ENCODE assay signal across 28 cellular contexts in the genomic region with DNA sequence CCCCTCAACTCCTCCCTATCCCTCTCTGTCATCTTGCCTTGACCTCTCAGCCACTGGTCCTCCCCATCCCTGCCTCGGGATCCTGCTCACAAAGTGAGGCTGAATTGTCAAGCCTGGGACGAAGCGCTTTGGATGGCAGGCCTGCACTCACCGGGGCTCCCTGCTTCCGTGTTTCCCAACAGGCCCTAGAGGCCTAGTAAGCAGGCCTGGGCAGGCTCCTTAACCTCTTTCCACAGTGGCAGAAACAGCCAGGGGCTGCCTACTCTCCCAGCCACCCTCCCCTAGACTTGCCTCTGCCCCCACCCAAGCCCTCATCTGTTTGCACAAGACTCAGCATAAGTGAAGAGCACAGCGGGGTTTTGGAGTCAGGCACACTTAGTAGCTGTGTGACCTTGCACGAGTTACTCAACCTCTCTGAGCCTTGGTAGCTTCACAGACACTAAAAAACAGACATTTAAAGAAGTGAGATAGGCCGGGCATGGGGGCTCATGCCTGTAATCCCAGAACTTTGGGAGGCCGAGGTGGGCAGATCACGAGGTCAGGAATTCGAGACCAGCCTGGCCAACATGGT. TPM values are rescaled to one million over a fixed set of nuclear protein-coding genes. Genes with fewer than 3 reads are reported as not detected.
DNase-seq lines count a peak whose midpoint lies in the region; ATAC-seq, FAIRE-seq and TF ChIP-seq lines count a peak whose summit lies in the region.
"Had no signal": no experiment of that assay in that cellular context is flagged by ENCODE, and none has a peak within 500 bp of the region (broad histone marks: within the 10 kb centered on the region; RNA-seq: fewer than 3 reads in every experiment).

No MANE protein-coding gene starts in this region.

- CTCF ChIA-PET in A549 (lab: Yijun Ruan, JAX), result interaction anchor here (0.9 to 3.4 kb wide), 10 partner anchors 8 to 211 kb away, joined by 3 to 18 read pairs (median 4); a partner anchor contains a TSS

- H3K4me1 ChIP-seq in A549, result peaks cover under 1% of the 10 kb centered on the region; the same call in 1 of the 3 replicates
- H3K4me1 ChIP-seq in RWPE2 (ENCODE audit: insufficient read depth, poor library complexity, severe bottlenecking), result no peaks in the 10 kb centered on the region
- peaks cover 5 to 12% of the 10 kb centered on the region in 2 donors for H3K4me1 ChIP-seq in esophagus (ENCODE audit: control insufficient read depth in 2 of 2, insufficient read depth in 2 of 2, low read length in 1 of 2)
- H3K4me1 ChIP-seq in osteoblast (ENCODE audit: insufficient read depth, low read length), result no peaks in the 10 kb centered on the region
- H3K4me1 ChIP-seq: SJSA1 had no signal

- H3K9me3 ChIP-seq in A549 (no peaks in the 10 kb centered on the region), RWPE2 (ENCODE audit: severe bottlenecking) (no peaks in the 10 kb centered on the region), esophagus (ENCODE audit: control insufficient read depth in 2 of 2, insufficient read depth in 1 of 2, low read depth in 1 of 2, low read length in 1 of 2) (no peaks in the 10 kb centered on the region), osteoblast (ENCODE audit: low read depth, low read length) (no peaks in the 10 kb centered on the region)
- H3K9me3 ChIP-seq: BLaER1 treated with 17β-estradiol and CSF1 and Interleukin-3, amounts not matched to agents 10 nM and 100 nM; SJSA1 had no signal

- 70% methylated on average over 11 of the region's 11 CpGs for WGBS in A549 (ENCODE audit: missing lambda C conversion rate)
- WGBS in esophagus, 2 donors, result 59 to 64% methylated on average over 11 of the region's 11 CpGs

- POLR2A ChIA-PET in A549 (lab: Yijun Ruan, JAX), result interaction anchor here (0.9 to 2.3 kb wide), 3 partner anchors 26 to 114 kb away, joined by 3 to 10 read pairs (median 3); a partner anchor contains a TSS

- H3K4me2 ChIP-seq in A549 (no peak overlapping the region), osteoblast (ENCODE audit: insufficient read depth, low read length) (no peak overlapping the region)
- H3K4me2 ChIP-seq: BLaER1 treated with 17β-estradiol and CSF1 and Interleukin-3, amounts not matched to agents 10 nM and 100 nM had no signal

- no peak for FAIRE-seq in A549 (lab: Jason Lieb, UNC)
- FAIRE-seq: A204.1 had no signal

- H3K36me3 ChIP-seq in RWPE2 (ENCODE audit: low read depth) (no peaks in the 10 kb centered on the region), esophagus (ENCODE audit: control insufficient read depth in 2 of 2, insufficient read depth in 2 of 2, low read length in 1 of 2) (no peaks in the 10 kb centered on the region), osteoblast (ENCODE audit: insufficient read depth, low read length) (no peaks in the 10 kb centered on the region)
- H3K36me3 ChIP-seq: BLaER1 treated with 17β-estradiol and CSF1 and Interleukin-3, amounts not matched to agents 10 nM and 100 nM; SJSA1 had no signal

- H4K20me1 ChIP-seq in osteoblast (ENCODE audit: insufficient read depth, low read length), result no peaks in the 10 kb centered on the region
- H4K20me1 ChIP-seq: BLaER1 treated with 17β-estradiol and CSF1 and Interleukin-3, amounts not matched to agents 10 nM and 100 nM had no signal

- H3K27me3 ChIP-seq in RWPE2 (ENCODE audit: insufficient read depth, poor library complexity, severe bottlenecking), result peaks cover 28% of the 10 kb centered on the region
- H3K27me3 ChIP-seq in esophagus (ENCODE audit: control insufficient read depth in 1 of 2, insufficient read depth in 2 of 2, low read length in 2 of 2), result peaks cover 0 to 3% of the 10 kb centered on the region in 2 donors
- H3K27me3 ChIP-seq in osteoblast (ENCODE audit: insufficient read depth, low read length), result peaks cover 46% of the 10 kb centered on the region

- H3K79me2 ChIP-seq in osteoblast (ENCODE audit: insufficient read depth, low read length), result no peaks in the 10 kb centered on the region

- H3K4me3 ChIP-seq in A549, result no peak overlapping the region
- H3K4me3 ChIP-seq in RWPE2 (ENCODE audit: severe bottlenecking), result no peak overlapping the region
- H3K4me3 ChIP-seq in esophagus (ENCODE audit: low read depth in 1 of 2, low read length in 2 of 2), result no peak overlapping the region
- no peak overlapping the region for H3K4me3 ChIP-seq in osteoblast (ENCODE audit: insufficient read depth, low read length)
- H3K4me3 ChIP-seq: BLaER1 treated with 17β-estradiol and CSF1 and Interleukin-3, amounts not matched to agents 10 nM and 100 nM; GM23248; SJSA1 had no signal

- TF ChIP-seq POLR2A in A549 (IDR thresholded peaks at IDR 0.05; ENCODE audit: low read length), result no peak

- no peak for TF ChIP-seq EP300 in A549 (IDR thresholded peaks at IDR 0.05)

- DNase-seq in A549 (ENCODE audit: low read depth in 1 of 2, low spot score in 1 of 2), result no peak
- DNase-seq in RWPE2 (ENCODE audit: low spot score), result peak; percentile 58
- peak; percentile 58 for DNase-seq in osteoblast (ENCODE audit: insufficient read length, low spot score, missing footprints)
- no peak for DNase-seq in A172 (ENCODE audit: low spot score)
- DNase-seq in HuH-7.5 (ENCODE audit: low spot score), result no peak
- DNase-seq: AML-193; CD4-positive, alpha-beta T cell; DMS53; GM23248; H9; HFFc6; NCI-H1048; NCI-H1417 treated with DMSO at 0.1 percent for 48 hours; NCI-H1694 treated with DMSO at 0.1 percent for 48 hours; NCI-H2081 treated with DMSO at 0.1 percent for 48 hours; NCI-H2171; NCI-H226; NCI-H510A; NCI-H748 treated with DMSO at 0.1 percent for 48 hours; Right ventricle myocardium superior had no signal

- ATAC-seq in A549 (no peak), RWPE2 (ENCODE audit: low read depth) (no peak), GM18868 (IDR thresholded peaks at IDR 0.05; ENCODE audit: unreplicated experiment) (no peak)

- H2AFZ ChIP-seq in osteoblast (ENCODE audit: low read length), result no peak overlapping the region
- H2AFZ ChIP-seq: GM23248 had no signal

- H3K27ac ChIP-seq in A549, result no peak overlapping the region
- H3K27ac ChIP-seq in RWPE2 (ENCODE audit: poor library complexity, severe bottlenecking), result no peak overlapping the region
- peak overlapping the region; percentile 23 to 44 for H3K27ac ChIP-seq in esophagus (ENCODE audit: low read depth in 2 of 2, low read length in 1 of 2)
- no peak overlapping the region for H3K27ac ChIP-seq in osteoblast (ENCODE audit: low read depth, low read length)
- H3K27ac ChIP-seq: BLaER1 treated with 17β-estradiol and CSF1 and Interleukin-3, amounts not matched to agents 10 nM and 100 nM; GM23248; SJSA1 had no signal

- no peak for TF ChIP-seq RAD21 in A549 (conservative IDR thresholded peaks at IDR 0.05 in 1 of 2, IDR thresholded peaks at IDR 0.05 in 1 of 2)

- TF ChIP-seq CTCF in A549 (IDR thresholded peaks at IDR 0.05), result no peak
- TF ChIP-seq CTCF in RWPE2 (IDR thresholded peaks at IDR 0.05; ENCODE audit: poor library complexity, severe bottlenecking), result no peak
- no peak for TF ChIP-seq CTCF in osteoblast (IDR thresholded peaks at IDR 0.05; ENCODE audit: extremely low read depth, low read depth, low read length)

TF ChIP-seq in A549, 52 proteins besides CTCF, POLR2A, EP300 and RAD21 (continues in another document):
- TF ChIP-seq, protein P1, sequence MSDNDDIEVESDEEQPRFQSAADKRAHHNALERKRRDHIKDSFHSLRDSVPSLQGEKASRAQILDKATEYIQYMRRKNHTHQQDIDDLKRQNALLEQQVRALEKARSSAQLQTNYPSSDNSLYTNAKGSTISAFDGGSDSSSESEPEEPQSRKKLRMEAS (IDR thresholded peaks at IDR 0.05), result no peak

RNA-seq across cellular contexts. Expression of a gene that starts 5.0 kb away (rescaled TPM):
- polyA plus RNA-seq in A549 (2011; rRNA removed), result not detected in 2 replicates
- 0.03 TPM in 1 of 2 replicates, not detected in the other for polyA plus RNA-seq in A549 (2012; cell fraction: cytosol; rRNA removed)
- polyA plus RNA-seq in A549 (2012; cell fraction: nucleus; rRNA removed), result 0.02 TPM in 1 of 2 replicates, not detected in the other
- polyA plus RNA-seq in A549 (2017; fragmentation: RNase III; extraction: RNeasy Plus Mini Kit Qiagen cat#74134 plus additional on column Dnase treatment), result 0.04 TPM in 1 of 3 replicates, not detected in the others
- polyA minus RNA-seq in A549 (2011; rRNA and poly(A)+ RNA removed), result not detected in 2 replicates
- polyA plus RNA-seq in esophagus, result 1 to 10 TPM; 1.8 to 2.6 TPM
- not detected in 2 replicates for total RNA-seq in osteoblast
- total RNA-seq in A172 (2014; rRNA removed; shearing (Covaris generic)), result not detected in 2 replicates
- total RNA-seq: CD4-positive, alpha-beta T cell; Daoy; G401; GM23248; HFFc6; Right ventricle myocardium superior; SJSA1 had no signal
- polyA plus RNA-seq: GM23248, IgD-negative memory B cell had no signal

RNA-seq across cellular contexts. Expression of a gene that starts 24.6 kb away (rescaled TPM):
- polyA plus RNA-seq in A549 (2011; rRNA removed) (0.05 and 0.12 TPM in 2 replicates), A549 (2017; fragmentation: RNase III; extraction: RNeasy Plus Mini Kit Qiagen cat#74134 plus additional on column Dnase treatment) (0.04 to 0.09 TPM (median 0.07 TPM) in 3 replicates), esophagus (10 to 100 TPM in 1 of 2 donors, 1 to 10 TPM in 1; 6.0 to 11.9 TPM)
- 0.06 and 0.11 TPM in 2 replicates for polyA plus RNA-seq in A549 (2012; cell fraction: cytosol; rRNA removed)
- 0.06 and 0.13 TPM in 2 replicates for polyA plus RNA-seq in A549 (2012; cell fraction: nucleus; rRNA removed)
- polyA minus RNA-seq in A549 (2011; rRNA and poly(A)+ RNA removed), result 0.15 and 0.21 TPM in 2 replicates
- not detected in 2 replicates for total RNA-seq in osteoblast
- 0.28 TPM in 1 of 2 replicates, not detected in the other for total RNA-seq in A172 (2014; rRNA removed; shearing (Covaris generic))
- total RNA-seq: CD4-positive, alpha-beta T cell; Daoy; GM23248; HFFc6; Right ventricle myocardium superior; SJSA1 had no signal
- polyA plus RNA-seq: GM23248, IgD-negative memory B cell had no signal

RNA-seq across cellular contexts. Expression of a gene that starts 25.6 kb away (rescaled TPM):
- 0.06 and 0.11 TPM in 2 replicates for polyA plus RNA-seq in A549 (2011; rRNA removed)
- polyA plus RNA-seq in A549 (2012; cell fraction: cytosol; rRNA removed), result 0.08 and 0.10 TPM in 2 replicates
- 0.13 and 0.24 TPM in 2 replicates for polyA plus RNA-seq in A549 (2012; cell fraction: nucleus; rRNA removed)
- polyA plus RNA-seq in A549 (2017; fragmentation: RNase III; extraction: RNeasy Plus Mini Kit Qiagen cat#74134 plus additional on column Dnase treatment), result 0.08 TPM in 1 of 3 replicates, not detected in the others
- not detected in 2 replicates for polyA minus RNA-seq in A549 (2011; rRNA and poly(A)+ RNA removed)
- polyA plus RNA-seq in esophagus, result under 1 TPM; 0.61 to 0.77 TPM
- not detected in 2 replicates for total RNA-seq in osteoblast
- not detected in 2 replicates for total RNA-seq in A172 (2014; rRNA removed; shearing (Covaris generic))
- total RNA-seq: CD4-positive, alpha-beta T cell; Daoy; G401; GM23248; HFFc6; Right ventricle myocardium superior; SJSA1 had no signal
- polyA plus RNA-seq: GM23248, IgD-negative memory B cell had no signal

RNA-seq across cellular contexts. Expression of a gene that starts 25.7 kb away (rescaled TPM):
- polyA plus RNA-seq in A549 (2011; rRNA removed) (32.5 and 33.0 TPM in 2 replicates), A549 (2017; fragmentation: RNase III; extraction: RNeasy Plus Mini Kit Qiagen cat#74134 plus additional on column Dnase treatment) (43.3 to 51.8 TPM (median 44.5 TPM) in 3 replicates), esophagus (10 to 100 TPM; 13.4 to 28.9 TPM)
- polyA plus RNA-seq in A549 (2012; cell fraction: cytosol; rRNA removed), result 50.7 and 61.9 TPM in 2 replicates
- polyA plus RNA-seq in A549 (2012; cell fraction: nucleus; rRNA removed), result 91.7 and 96.4 TPM in 2 replicates
- polyA minus RNA-seq in A549 (2011; rRNA and poly(A)+ RNA removed), result 21.3 and 32.0 TPM in 2 replicates
- total RNA-seq in osteoblast, result 23.5 and 25.9 TPM in 2 replicates
- total RNA-seq in A172 (2014; rRNA removed; shearing (Covaris generic)), result 35.9 and 44.1 TPM in 2 replicates

RNA-seq across cellular contexts. Expression of a gene that starts 37.2 kb away (rescaled TPM):
- polyA plus RNA-seq in A549 (2011; rRNA removed), result not detected in 2 replicates
- polyA plus RNA-seq in A549 (2012; cell fraction: cytosol; rRNA removed), result 0.01 TPM in 1 of 2 replicates, not detected in the other
- polyA plus RNA-seq in A549 (2012; cell fraction: nucleus; rRNA removed), result 0.01 TPM in 1 of 2 replicates, not detected in the other
- polyA plus RNA-seq in A549 (2017; fragmentation: RNase III; extraction: RNeasy Plus Mini Kit Qiagen cat#74134 plus additional on column Dnase treatment), result not detected in 3 replicates
- not detected in 2 replicates for polyA minus RNA-seq in A549 (2011; rRNA and poly(A)+ RNA removed)
- 10 to 100 TPM; 11.2 to 16.1 TPM for polyA plus RNA-seq in esophagus
- total RNA-seq in osteoblast, result not detected in 2 replicates
- not detected in 2 replicates for total RNA-seq in A172 (2014; rRNA removed; shearing (Covaris generic))
- total RNA-seq: CD4-positive, alpha-beta T cell; Daoy; G401; GM23248; H9; HFFc6; Right ventricle myocardium superior; SJSA1 had no signal
- polyA plus RNA-seq: GM23248, IgD-negative memory B cell had no signal

Comparison
In these comparisons a context has a peak if more than half of its experiments do, and no peak if none do; other contexts are left out.
1. DNase-seq: peak in RWPE2 (single experiment) and osteoblast (single experiment); none in A549 (0 of 2), A172 (single experiment) and HuH-7.5 (single experiment).
2. H3K27ac ChIP-seq: peak in esophagus (2 of 2); none in A549 (0 of 2), RWPE2 (single experiment) and osteoblast (single experiment).